Comparison of ENCODE assay signal across 8 cellular contexts in the genomic region with DNA sequence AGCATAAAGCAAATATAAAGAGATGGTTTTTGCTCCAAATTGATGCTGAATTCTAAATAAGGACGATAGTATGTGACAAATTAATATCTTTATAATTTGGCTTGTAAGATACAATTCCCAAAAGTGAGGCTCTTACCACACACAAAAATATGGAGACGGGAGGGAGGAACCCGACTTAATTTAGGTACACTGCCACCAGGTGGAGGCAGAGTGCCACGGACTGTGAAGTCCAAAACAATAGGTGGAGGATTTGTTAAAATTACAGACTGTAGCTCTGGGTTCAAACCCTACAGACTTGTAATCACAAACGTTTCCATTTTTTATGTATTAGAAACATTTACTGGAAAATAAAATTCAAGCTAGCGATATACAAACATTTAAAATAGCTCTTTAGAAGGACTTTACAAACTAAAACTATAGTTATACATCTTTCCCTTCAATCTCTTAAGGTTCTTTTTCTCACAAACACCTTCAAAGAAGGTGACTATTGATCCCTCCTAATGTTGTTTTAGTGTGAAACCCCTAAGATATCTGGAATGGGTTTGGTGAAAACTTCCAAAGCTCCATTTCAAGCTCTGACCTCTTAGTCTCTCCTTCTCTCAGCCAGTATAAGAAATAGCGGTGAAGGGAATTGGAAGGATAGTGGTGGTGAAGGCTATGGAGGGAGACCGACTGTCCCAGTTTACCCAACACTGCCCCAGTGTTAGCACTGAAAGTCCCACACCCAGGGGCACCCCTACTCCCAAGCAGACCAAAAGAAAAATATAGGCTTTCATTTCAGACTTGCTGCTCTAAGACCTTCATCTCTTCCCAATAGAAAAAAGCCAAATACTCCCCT.
A peak's percentile ranks its signal among the peaks of the same experiment; 100 is the strongest.
DNase-seq lines count a peak whose midpoint lies in the region; ATAC-seq and TF ChIP-seq lines count a peak whose summit lies in the region.

No MANE protein-coding gene starts in this region.

- no peaks in the 10 kb centered on the region for H3K36me3 Mint-ChIP-seq in osteocyte (ENCODE audit: unreplicated experiment)
- no peaks in the 10 kb centered on the region for H3K36me3 Mint-ChIP-seq in type B pancreatic cell

- TF ChIP-seq CTCF in RWPE1 (conservative IDR thresholded peaks at IDR 0.05; ENCODE audit: low read depth) (peak; percentile 96), foreskin keratinocyte (conservative IDR thresholded peaks at IDR 0.05) (peak; percentile 98), osteocyte (IDR thresholded peaks at IDR 0.05) (peak; percentile 93), type B pancreatic cell (conservative IDR thresholded peaks at IDR 0.05) (peak; percentile 95)

- no peaks in the 10 kb centered on the region for H3K9me3 Mint-ChIP-seq in osteocyte (ENCODE audit: unreplicated experiment)
- no peaks in the 10 kb centered on the region for H3K9me3 Mint-ChIP-seq in type B pancreatic cell

- peaks cover 18% of the 10 kb centered on the region for H3K27me3 Mint-ChIP-seq in osteocyte (ENCODE audit: unreplicated experiment)
- no peaks in the 10 kb centered on the region for H3K27me3 Mint-ChIP-seq in type B pancreatic cell

- H3K4me1 ChIP-seq in foreskin keratinocyte, result peaks cover 25% of the 10 kb centered on the region

- H3K27me3 ChIP-seq in foreskin keratinocyte, result no peaks in the 10 kb centered on the region

- POLR2A ChIA-PET in RWPE1 (lab: Yijun Ruan, JAX; ENCODE audit: low non-redundant PET), result interaction anchor here (0.7 kb wide), 1 partner anchor 543 kb away, joined by 4 read pairs; a partner anchor contains a TSS

- ATAC-seq in foreskin keratinocyte, result peak; percentile 31
- ATAC-seq in HG02840 (IDR thresholded peaks at IDR 0.05; ENCODE audit: low FRiP score, unreplicated experiment), result no peak

- H3K4me3 Mint-ChIP-seq in osteocyte (ENCODE audit: unreplicated experiment) (no peak overlapping the region), type B pancreatic cell (no peak overlapping the region)

- peaks cover 30% of the 10 kb centered on the region for H3K4me1 Mint-ChIP-seq in osteocyte (ENCODE audit: unreplicated experiment)
- H3K4me1 Mint-ChIP-seq in type B pancreatic cell (ENCODE audit: unreplicated experiment), result peaks cover 26% of the 10 kb centered on the region

- H3K27ac Mint-ChIP-seq in osteocyte (ENCODE audit: unreplicated experiment) (no peak overlapping the region), type B pancreatic cell (peak overlapping the region; percentile 46)

- DNase-seq in DMS153 treated with DMSO at 0.1 percent for 48 hours (lab: John Stamatoyannopoulos, UW; ENCODE audit: unreplicated experiment) (peak; percentile 25), LHCN-M2 (ENCODE audit: low read depth) (peak; percentile 77), RWPE1 (ENCODE audit: low spot score) (peak; percentile 70), foreskin keratinocyte (peak in 1 of 2 donors; percentile 63), osteocyte (ENCODE audit: extremely low spot score, unreplicated experiment) (no peak), type B pancreatic cell (ENCODE audit: extremely low spot score, unreplicated experiment) (no peak)
- DNase-seq in activated effector memory CD4-positive, alpha-beta T cell treated with Interleukin-2 at 50 U/mL for 16 hours, result peak; percentile 34

- CTCF ChIA-PET in RWPE1 (lab: Yijun Ruan, JAX), result interaction anchor here (0.5 to 1.0 kb wide), 16 partner anchors 12 to 868 kb away, joined by 3 to 10 read pairs (median 3); a partner anchor contains a TSS

- no peak overlapping the region for H3K27ac ChIP-seq in RWPE1
- H3K27ac ChIP-seq in foreskin keratinocyte, result peak overlapping the region; percentile 29

Comparison
In these comparisons a context has a peak if more than half of its experiments do, and no peak if none do; other contexts are left out.
1. DNase-seq: peak in DMS153 treated with DMSO at 0.1 percent for 48 hours (single experiment), LHCN-M2 (single experiment), RWPE1 (single experiment) and activated effector memory CD4-positive, alpha-beta T cell treated with Interleukin-2 at 50 U/mL for 16 hours (single experiment); none in osteocyte (single experiment) and type B pancreatic cell (single experiment).
2. Peak in every context shown above with its lines, with median percentiles within 50 percentile points of each other: CTCF ChIP-seq.